ENCODE assay signal across 8 cellular contexts in genomic region chr12:130335517-130336392, GRCh38. TPM values are rescaled to one million over a fixed set of nuclear protein-coding genes. Genes with fewer than 3 reads are reported as not detected.
DNase-seq lines count a peak whose midpoint lies in the region; ATAC-seq and TF ChIP-seq lines count a peak whose summit lies in the region.

No MANE protein-coding gene starts in this region.

- H3K4me3 Mint-ChIP-seq in activated T-cell treated with anti-CD3 and anti-CD28 coated beads, Interleukin-2, amount 50 U/mL, for 4 hours = no peak overlapping the region
- H3K4me3 Mint-ChIP-seq in endothelial cell (ENCODE audit: unreplicated experiment) = no peak overlapping the region
- no peak overlapping the region for H3K4me3 Mint-ChIP-seq in nephron progenitor cell

- no peak for ATAC-seq in activated T-cell treated with anti-CD3 and anti-CD28 coated beads, Interleukin-2, amount 50 U/mL, for 4 hours
- ATAC-seq in HG02798 (IDR thresholded peaks at IDR 0.05; ENCODE audit: poor library complexity, unreplicated experiment) (no peak), GM18909 (IDR thresholded peaks at IDR 0.05; ENCODE audit: poor library complexity, unreplicated experiment) (no peak)

- in situ Hi-C loops in KBM-7 (cut with MboI; ENCODE audit: low pct_unique_long_range_greater_than_20kb, low sequenced_read_pairs) = no loop called here

- peaks cover 0 to 4% of the 10 kb centered on the region in 2 donors for H3K27me3 ChIP-seq in Peyer's patch

- no peak overlapping the region for H3K27ac ChIP-seq in Peyer's patch

- H3K27ac Mint-ChIP-seq in endothelial cell (ENCODE audit: unreplicated experiment) (no peak overlapping the region), nephron progenitor cell (no peak overlapping the region)

- H3K4me1 Mint-ChIP-seq in activated T-cell treated with anti-CD3 and anti-CD28 coated beads, Interleukin-2, amount 50 U/mL, for 4 hours (ENCODE audit: low read depth) = no peaks in the 10 kb centered on the region
- no peaks in the 10 kb centered on the region for H3K4me1 Mint-ChIP-seq in endothelial cell (ENCODE audit: unreplicated experiment)
- H3K4me1 Mint-ChIP-seq in nephron progenitor cell = peaks cover 5% of the 10 kb centered on the region

- TF ChIP-seq CTCF in Peyer's patch (IDR thresholded peaks at IDR 0.05) (peak; percentile 9 to 71 (median 52)), endothelial cell (IDR thresholded peaks at IDR 0.05; ENCODE audit: unreplicated experiment) (peak; percentile 50), nephron progenitor cell (IDR thresholded peaks at IDR 0.05) (peak; percentile 72)

- no peaks in the 10 kb centered on the region for H3K4me1 ChIP-seq in Peyer's patch

- H3K9me3 Mint-ChIP-seq in activated T-cell treated with anti-CD3 and anti-CD28 coated beads, Interleukin-2, amount 50 U/mL, for 4 hours = no peaks in the 10 kb centered on the region
- peaks cover 38% of the 10 kb centered on the region for H3K9me3 Mint-ChIP-seq in endothelial cell (ENCODE audit: unreplicated experiment)
- H3K9me3 Mint-ChIP-seq in nephron progenitor cell = peaks cover 18% of the 10 kb centered on the region

- H3K36me3 ChIP-seq in Peyer's patch = no peaks in the 10 kb centered on the region

- no peak overlapping the region for H3K4me3 ChIP-seq in Peyer's patch

- peaks cover 16% of the 10 kb centered on the region for H3K27me3 Mint-ChIP-seq in activated T-cell treated with anti-CD3 and anti-CD28 coated beads, Interleukin-2, amount 50 U/mL, for 4 hours (ENCODE audit: low read depth)
- H3K27me3 Mint-ChIP-seq in endothelial cell (ENCODE audit: unreplicated experiment) = peaks cover 14% of the 10 kb centered on the region
- H3K27me3 Mint-ChIP-seq in nephron progenitor cell (ENCODE audit: low read depth, poor library complexity) = peaks cover 30% of the 10 kb centered on the region

- no peaks in the 10 kb centered on the region for H3K9me3 ChIP-seq in Peyer's patch

- TF ChIP-seq POLR2A in Peyer's patch (IDR thresholded peaks at IDR 0.05) = no peak

- DNase-seq in activated T-cell treated with anti-CD3 and anti-CD28 coated beads for 4 hours (peak; percentile 9), KBM-7 (peak; percentile 60), Peyer's patch (peak in 1 of 3 donors; percentile 54), endothelial cell (ENCODE audit: low spot score) (peak; percentile 29), nephron progenitor cell (peak; percentile 57)
- no peak for DNase-seq in activated T-cell treated with anti-CD3 and anti-CD28 coated beads, Interleukin-2, amount 50 U/mL, for 4 hours

- H3K36me3 Mint-ChIP-seq in activated T-cell treated with anti-CD3 and anti-CD28 coated beads, Interleukin-2, amount 50 U/mL, for 4 hours (ENCODE audit: insufficient read depth) = no peaks in the 10 kb centered on the region
- H3K36me3 Mint-ChIP-seq in endothelial cell (ENCODE audit: low read depth, unreplicated experiment) = peaks cover 14% of the 10 kb centered on the region
- H3K36me3 Mint-ChIP-seq in nephron progenitor cell (ENCODE audit: low read depth) = no peaks in the 10 kb centered on the region

RNA-seq across cellular contexts. Expression of gene PIWIL1, which starts 1.9 kb away (rescaled TPM):
- not detected for total RNA-seq in activated T-cell treated with anti-CD3 and anti-CD28 coated beads, Interleukin-2, amount 50 U/mL, for 4 hours
- total RNA-seq in Peyer's patch = not detected
- not detected for total RNA-seq in endothelial cell (ENCODE audit: unreplicated experiment)
